Comparison of ENCODE assay signal across 11 cellular contexts in genomic region chr14:99755629-99756603, GRCh38. TPM values are rescaled to one million over a fixed set of nuclear protein-coding genes. Genes with fewer than 3 reads are reported as not detected.
DNase-seq lines count a peak whose midpoint lies in the region; ATAC-seq and TF ChIP-seq lines count a peak whose summit lies in the region.
"Had no signal": no experiment of that assay in that cellular context is flagged by ENCODE, and none has a peak within 500 bp of the region (broad histone marks: within the 10 kb centered on the region; RNA-seq: fewer than 3 reads in every experiment).

No MANE protein-coding gene starts in this region.

- in situ Hi-C loops in ACHN (cut with HindIII; ENCODE audit: low pct_ligation_motif_present, low pct_unique_long_range_greater_than_20kb, low sequenced_read_pairs): no loop called here

- peak overlapping the region in 2 of 4 donors; percentile 41 to 76 for H3K27ac ChIP-seq in Peyer's patch

- no peaks in the 10 kb centered on the region for H3K27me3 ChIP-seq in Peyer's patch

- no peak for TF ChIP-seq CTCF in Peyer's patch (IDR thresholded peaks at IDR 0.05)
- TF ChIP-seq CTCF in fibroblast of mammary gland (conservative IDR thresholded peaks at IDR 0.05; ENCODE audit: control insufficient read depth, insufficient read depth, low read depth, low read length): no peak

- H3K4me3 ChIP-seq in Peyer's patch: no peak overlapping the region
- H3K4me3 ChIP-seq in fibroblast of mammary gland (ENCODE audit: control insufficient read depth, low read depth, low read length): no peak overlapping the region

- ATAC-seq in GM21423 (IDR thresholded peaks at IDR 0.05; ENCODE audit: unreplicated experiment) (no peak), GM19023 (IDR thresholded peaks at IDR 0.05; ENCODE audit: unreplicated experiment) (no peak)

- no peaks in the 10 kb centered on the region for H3K36me3 ChIP-seq in Peyer's patch

- DNase-seq in ACHN (peak; percentile 92), Peyer's patch (peak; percentile 28 to 80 (median 58)), fibroblast of mammary gland (ENCODE audit: low read depth) (peak; percentile 96), myocyte (ENCODE audit: low read depth) (peak; percentile 94), SK-N-DZ (ENCODE audit: low spot score) (no peak), AML-193 (lab: John Stamatoyannopoulos, UW) (no peak)
- DNase-seq: activated gamma-delta T cell; CD4-positive, alpha-beta memory T cell; NCI-H345 had no signal

- TF ChIP-seq POLR2A in Peyer's patch (IDR thresholded peaks at IDR 0.05): no peak

- H3K9me3 ChIP-seq in Peyer's patch: no peaks in the 10 kb centered on the region

- peaks cover 0 to 52% (median 2%) of the 10 kb centered on the region in 4 donors for H3K4me1 ChIP-seq in Peyer's patch

RNA-seq across cellular contexts. Expression of gene EML1, which starts 37.3 kb away (rescaled TPM):
- total RNA-seq in Peyer's patch (10 to 100 TPM; 12.3 to 32.2 (median 18.9) TPM), myocyte (20.8 and 24.1 TPM in 2 replicates)
- polyA plus RNA-seq in myocyte (2012): 18.0 TPM
- 15.2 and 15.4 TPM in 2 replicates for polyA plus RNA-seq in SK-N-DZ (2014; cell fraction: cytosol; rRNA removed)
- 11.4 and 12.6 TPM in 2 replicates for polyA plus RNA-seq in SK-N-DZ (2014; cell fraction: nucleus; rRNA removed)
- polyA plus RNA-seq: CD4-positive, alpha-beta memory T cell had no signal

Comparison
In these comparisons a context has a peak if more than half of its experiments do, and no peak if none do; other contexts are left out.
1. DNase-seq: peak in ACHN (single experiment), Peyer's patch (3 of 3), fibroblast of mammary gland (single experiment) and myocyte (single experiment); none in SK-N-DZ (single experiment) and AML-193 (0 of 2).